Comparison of ENCODE assay signal across 8 cellular contexts in genomic region chr22:36465232-36466021, GRCh38. TPM values are rescaled to one million over a fixed set of nuclear protein-coding genes. Genes with fewer than 3 reads are reported as not detected.
DNase-seq lines count a peak whose midpoint lies in the region; ATAC-seq, FAIRE-seq and TF ChIP-seq lines count a peak whose summit lies in the region.

No MANE protein-coding gene starts in this region.

- no peaks in the 10 kb centered on the region for H3K36me3 Mint-ChIP-seq in WTC11

- intact Hi-C loops in Right ventricle myocardium superior (cut with DNase I) (loop anchor here (5.0 kb wide), 2 partner anchors 78 to 143 kb away; partner anchors contain the start of gene MYH9), sigmoid colon (cut with DNase I) (loop anchor here (5.0 kb wide), 1 partner anchor 138 kb away; no protein-coding TSS in a partner anchor)

- TF ChIP-seq CTCF in WTC11 (IDR thresholded peaks at IDR 0.05) = no peak
- TF ChIP-seq CTCF in sigmoid colon (IDR thresholded peaks at IDR 0.05) = no peak

- no peak for ATAC-seq in WTC11
- ATAC-seq in Right ventricle myocardium superior (ENCODE audit: poor library complexity) = peak; percentile 61
- ATAC-seq in HG03097 (IDR thresholded peaks at IDR 0.05; ENCODE audit: low FRiP score, unreplicated experiment) = no peak

- TF ChIP-seq POLR2A in GM12892 (IDR thresholded peaks at IDR 0.05; ENCODE audit: low read depth, low read length) (peak; percentile 41; the same call in 1 of the 2 replicates), sigmoid colon (IDR thresholded peaks at IDR 0.05) (no peak)

- H3K27ac ChIP-seq in sigmoid colon = peak overlapping the region; percentile 87 to 98 (median 94)

- POLR2A ChIA-PET in WTC11 (lab: Charles Lee) = no interaction called here

- H3K27me3 Mint-ChIP-seq in WTC11 (ENCODE audit: low read depth) = no peaks in the 10 kb centered on the region; the same call in none of the 2 replicates

- WGBS in sigmoid colon, 2 donors = 18 to 61% methylated on average over 25 of the region's 25 CpGs

- H3K9me3 ChIP-seq in sigmoid colon = no peaks in the 10 kb centered on the region

- H3K27ac Mint-ChIP-seq in WTC11 = peak overlapping the region; percentile 70

- no peaks in the 10 kb centered on the region for H3K27me3 ChIP-seq in sigmoid colon

- TF ChIP-seq EP300 in sigmoid colon (IDR thresholded peaks at IDR 0.05) = peak in 2 of 4 donors; percentile 70 to 95

- no peak overlapping the region for H3K4me3 ChIP-seq in sigmoid colon

- H3K4me1 Mint-ChIP-seq in WTC11 = peaks cover 21% of the 10 kb centered on the region

- CTCF ChIA-PET in WTC11 (lab: Charles Lee) = interaction anchor here (1.2 kb wide), 1 partner anchor 21 kb away, joined by 5 read pairs; no protein-coding TSS in a partner anchor

- no peak for DNase-seq in GM12892 (ENCODE audit: insufficient read length)
- DNase-seq in WTC11 (ENCODE audit: low spot score) = no peak
- peak; percentile 81 for DNase-seq in Right ventricle myocardium superior
- DNase-seq in sigmoid colon = peak; percentile 92
- no peak for DNase-seq in stimulated activated naive CD4-positive, alpha-beta T cell treated with Interleukin-2 at 50 U/mL for 16 hours (lab: John Stamatoyannopoulos, UW)
- DNase-seq in activated CD8-positive, alpha-beta memory T cell treated with anti-CD3 and anti-CD28 coated beads for 24 hours = no peak
- no peak for DNase-seq in NCI-H2107 (lab: John Stamatoyannopoulos, UW)

- no peak for FAIRE-seq in GM12892 (lab: Jason Lieb, UNC)

- H3K36me3 ChIP-seq in sigmoid colon = no peaks in the 10 kb centered on the region

- no peak overlapping the region for H3K4me3 Mint-ChIP-seq in WTC11

- H3K4me1 ChIP-seq in sigmoid colon = peaks cover 0 to 80% (median 75%) of the 10 kb centered on the region in 4 donors

- H3K9me3 Mint-ChIP-seq in WTC11 = no peaks in the 10 kb centered on the region

TF ChIP-seq in WTC11, 78 proteins besides CTCF, POLR2A, EP300 and RAD21:
- TF ChIP-seq ZNF281 (CRISPR knock-in tag; IDR thresholded peaks at IDR 0.05) = no peak
- no peak for TF ChIP-seq OVOL2 (CRISPR knock-in tag; IDR thresholded peaks at IDR 0.05; ENCODE audit: borderline replicate concordance)
- no peak for TF ChIP-seq SMAD4 (CRISPR knock-in tag; IDR thresholded peaks at IDR 0.05)
- TF ChIP-seq GRHL2 (CRISPR knock-in tag; IDR thresholded peaks at IDR 0.05; ENCODE audit: insufficient replicate concordance, severe bottlenecking) = no peak
- no peak for TF ChIP-seq PRRX2 (CRISPR knock-in tag; IDR thresholded peaks at IDR 0.05)
- no peak for TF ChIP-seq FOXK1 (CRISPR knock-in tag; IDR thresholded peaks at IDR 0.05)
- TF ChIP-seq USF2 (CRISPR knock-in tag; IDR thresholded peaks at IDR 0.05) = no peak
- no peak for TF ChIP-seq NR2C2 (CRISPR knock-in tag; IDR thresholded peaks at IDR 0.05)
- TF ChIP-seq USF1 (CRISPR knock-in tag; IDR thresholded peaks at IDR 0.05) = no peak
- no peak for TF ChIP-seq E2F4 (CRISPR knock-in tag; IDR thresholded peaks at IDR 0.05; ENCODE audit: borderline replicate concordance, low read depth)
- no peak for TF ChIP-seq ZNF317 (CRISPR knock-in tag; IDR thresholded peaks at IDR 0.05; ENCODE audit: borderline replicate concordance, low read depth)
- no peak for TF ChIP-seq EMX1 (CRISPR knock-in tag; IDR thresholded peaks at IDR 0.05)
- no peak for TF ChIP-seq NFATC4 (CRISPR knock-in tag; IDR thresholded peaks at IDR 0.05)
- TF ChIP-seq ZNF671 (CRISPR knock-in tag; IDR thresholded peaks at IDR 0.05) = no peak
- TF ChIP-seq MLX (CRISPR knock-in tag; IDR thresholded peaks at IDR 0.05) = no peak
- TF ChIP-seq CDX4 (CRISPR knock-in tag; IDR thresholded peaks at IDR 0.05; ENCODE audit: borderline replicate concordance) = no peak
- no peak for TF ChIP-seq GTF2I (CRISPR knock-in tag; conservative IDR thresholded peaks at IDR 0.05)
- no peak for TF ChIP-seq MXD4 (CRISPR knock-in tag; IDR thresholded peaks at IDR 0.05; ENCODE audit: borderline replicate concordance)
- TF ChIP-seq IRF1 (CRISPR knock-in tag; IDR thresholded peaks at IDR 0.05) = no peak
- no peak for TF ChIP-seq E2F5 (CRISPR knock-in tag; IDR thresholded peaks at IDR 0.05)
TF ChIP-seq in WTC11: peak in this region for 0.

RNA-seq across cellular contexts. Expression of gene TXN2, which starts 16.0 kb away (rescaled TPM):
- polyA plus RNA-seq in GM12892 (2012; ENCODE audit: missing spikeins) = 116 TPM
- total RNA-seq in WTC11 (2021) (57.6 to 61.6 TPM (median 58.8 TPM) in 3 replicates), Right ventricle myocardium superior (123 TPM), sigmoid colon (10 to 100 TPM; 43.2 to 72.2 (median 61.9) TPM)
- 100 to 1,000 TPM; 145 to 181 (median 171) TPM for polyA plus RNA-seq in sigmoid colon

RNA-seq across cellular contexts. Expression of gene FOXRED2, which starts 41.4 kb away (rescaled TPM):
- 3.4 TPM for polyA plus RNA-seq in GM12892 (2012; ENCODE audit: missing spikeins)
- total RNA-seq in WTC11 (2021) (20.1 to 35.5 TPM (median 31.7 TPM) in 3 replicates), Right ventricle myocardium superior (10.3 TPM), sigmoid colon (1 to 10 TPM; 4.2 to 4.8 (median 4.7) TPM)
- polyA plus RNA-seq in sigmoid colon = 1 to 10 TPM in 1 of 3 donors, under 1 TPM in 2; under 0.01 to 5.4 (median 0.69) TPM

Comparison
In these comparisons a context has a peak if more than half of its experiments do, and no peak if none do; other contexts are left out.
1. DNase-seq: peak in Right ventricle myocardium superior (single experiment) and sigmoid colon (single experiment); none in GM12892 (single experiment), WTC11 (single experiment), stimulated activated naive CD4-positive, alpha-beta T cell treated with Interleukin-2 at 50 U/mL for 16 hours (single experiment), activated CD8-positive, alpha-beta memory T cell treated with anti-CD3 and anti-CD28 coated beads for 24 hours (single experiment) and NCI-H2107 (single experiment).